Comparison of ENCODE assay signal across 15 cellular contexts in the genomic region with DNA sequence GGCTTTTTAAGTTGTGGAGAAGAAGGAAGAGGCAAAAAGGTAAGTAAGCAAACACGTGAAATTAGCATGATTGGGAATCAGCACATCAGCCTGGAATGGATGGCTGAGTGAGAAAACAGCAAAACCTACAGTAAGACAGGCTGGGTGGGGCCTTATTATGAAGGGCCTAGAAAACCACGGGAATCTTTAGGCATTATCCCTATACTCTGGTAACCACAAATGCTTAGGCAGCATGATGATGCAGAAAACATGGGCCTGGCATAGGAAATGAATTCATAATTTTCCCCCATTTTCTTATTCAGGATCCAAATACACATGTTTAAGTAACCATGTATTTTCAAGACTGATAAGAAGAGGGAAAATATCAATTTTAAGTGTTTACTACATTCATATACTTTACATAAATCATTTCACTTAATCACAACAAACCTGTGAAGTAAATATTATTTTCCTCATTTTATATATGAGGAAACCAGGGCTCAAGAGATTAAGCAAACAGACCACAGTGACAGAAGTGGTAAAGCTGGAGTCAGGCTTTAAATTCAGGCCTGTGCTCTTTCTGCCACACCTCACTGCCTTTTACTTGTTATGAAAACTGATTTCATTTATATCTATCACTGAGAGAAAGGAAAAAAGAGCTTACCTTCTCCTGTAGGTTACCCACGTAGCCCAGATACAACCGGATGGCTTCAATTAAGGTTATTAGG. TPM values are rescaled to one million over a fixed set of nuclear protein-coding genes. Genes with fewer than 3 reads are reported as not detected.
DNase-seq lines count a peak whose midpoint lies in the region; ATAC-seq and TF ChIP-seq lines count a peak whose summit lies in the region.
"Had no signal": no experiment of that assay in that cellular context is flagged by ENCODE, and none has a peak within 500 bp of the region (broad histone marks: within the 10 kb centered on the region; RNA-seq: fewer than 3 reads in every experiment).

No MANE protein-coding gene starts in this region.

- ATAC-seq in GM19023 (IDR thresholded peaks at IDR 0.05; ENCODE audit: unreplicated experiment) (no peak), HG03378 (IDR thresholded peaks at IDR 0.05; ENCODE audit: unreplicated experiment) (no peak)
- ATAC-seq: natural killer cell; stimulated activated naive CD8-positive, alpha-beta T cell treated with anti-CD3 and anti-CD28 coated beads, Interleukin-15, amount 100 ng/mL, for 72 hours had no signal

- H3K4me3 ChIP-seq in ACC112 (ENCODE audit: low read depth, low read length) (no peak overlapping the region), SJSA1 (no peak overlapping the region), fibroblast of mammary gland (ENCODE audit: control insufficient read depth, low read depth, low read length) (no peak overlapping the region)

- H3K27me3 ChIP-seq in ACC112 (ENCODE audit: insufficient read depth, low read length) (no peaks in the 10 kb centered on the region), SJSA1 (replicated peaks) (no peaks in the 10 kb centered on the region)

- TF ChIP-seq CTCF in fibroblast of mammary gland (conservative IDR thresholded peaks at IDR 0.05; ENCODE audit: control insufficient read depth, insufficient read depth, low read depth, low read length), result no peak

- H3K36me3 ChIP-seq in ACC112 (ENCODE audit: insufficient read depth, low read length), result peaks cover 7% of the 10 kb centered on the region; the same call in 1 of the 2 replicates
- no peaks in the 10 kb centered on the region for H3K36me3 ChIP-seq in SJSA1

- H3K27ac ChIP-seq in ACC112 (ENCODE audit: low read depth, low read length) (no peak overlapping the region), SJSA1 (peak overlapping the region; percentile 93)
- H3K27ac ChIP-seq: C4-2B had no signal

- H2AFZ ChIP-seq in ACC112 (ENCODE audit: low read length, unreplicated experiment), result peak overlapping the region; percentile 66

- DNase-seq in GM03348 (ENCODE audit: low spot score) (peak; percentile 16), SJSA1 (ENCODE audit: low read depth in 1 of 2, low spot score in 2 of 2) (peak; percentile 50 to 55), fibroblast of mammary gland (ENCODE audit: low read depth) (peak; percentile 70), superior temporal gyrus (ENCODE audit: extremely low spot score) (no peak), NOMO-1 treated with dmso at 0.1 percent for 144 hours (lab: John Stamatoyannopoulos, UW; ENCODE audit: unreplicated experiment) (no peak)
- DNase-seq: activated CD4-positive, alpha-beta T cell treated with anti-CD3 and anti-CD28 coated beads for 1 hour; head of caudate nucleus; natural killer cell; NCI-H1436 treated with DMSO at 0.1 percent for 48 hours; NK-92 treated with Interleukin-12 subunit alpha and Interleukin-12 subunit beta, amount 100 ng/mL, for 24 hours; stimulated activated naive CD8-positive, alpha-beta T cell treated with anti-CD3 and anti-CD28 coated beads, Interleukin-15, amount 100 ng/mL, for 72 hours had no signal

- no peaks in the 10 kb centered on the region for H3K9me3 ChIP-seq in SJSA1 (replicated peaks)

- H3K79me2 ChIP-seq in ACC112 (ENCODE audit: control insufficient read depth, insufficient read depth, low read length, unreplicated experiment), result no peaks in the 10 kb centered on the region

- H3K4me1 ChIP-seq in ACC112 (ENCODE audit: control insufficient read depth, insufficient read depth, low read length, unreplicated experiment), result peaks cover 5% of the 10 kb centered on the region
- peaks cover 25% of the 10 kb centered on the region for H3K4me1 ChIP-seq in SJSA1 (replicated peaks)

RNA-seq across cellular contexts. Expression of a gene that starts 4.0 kb away (rescaled TPM):
- 3.9 and 4.7 TPM in 2 replicates for total RNA-seq in SJSA1 (2014; rRNA removed; shearing (Covaris generic))

Comparison
In these comparisons a context has a peak if more than half of its experiments do, and no peak if none do; other contexts are left out.
1. DNase-seq: peak in GM03348 (single experiment), SJSA1 (2 of 2) and fibroblast of mammary gland (single experiment); none in superior temporal gyrus (single experiment) and NOMO-1 treated with dmso at 0.1 percent for 144 hours (single experiment).